In the genomic region with DNA sequence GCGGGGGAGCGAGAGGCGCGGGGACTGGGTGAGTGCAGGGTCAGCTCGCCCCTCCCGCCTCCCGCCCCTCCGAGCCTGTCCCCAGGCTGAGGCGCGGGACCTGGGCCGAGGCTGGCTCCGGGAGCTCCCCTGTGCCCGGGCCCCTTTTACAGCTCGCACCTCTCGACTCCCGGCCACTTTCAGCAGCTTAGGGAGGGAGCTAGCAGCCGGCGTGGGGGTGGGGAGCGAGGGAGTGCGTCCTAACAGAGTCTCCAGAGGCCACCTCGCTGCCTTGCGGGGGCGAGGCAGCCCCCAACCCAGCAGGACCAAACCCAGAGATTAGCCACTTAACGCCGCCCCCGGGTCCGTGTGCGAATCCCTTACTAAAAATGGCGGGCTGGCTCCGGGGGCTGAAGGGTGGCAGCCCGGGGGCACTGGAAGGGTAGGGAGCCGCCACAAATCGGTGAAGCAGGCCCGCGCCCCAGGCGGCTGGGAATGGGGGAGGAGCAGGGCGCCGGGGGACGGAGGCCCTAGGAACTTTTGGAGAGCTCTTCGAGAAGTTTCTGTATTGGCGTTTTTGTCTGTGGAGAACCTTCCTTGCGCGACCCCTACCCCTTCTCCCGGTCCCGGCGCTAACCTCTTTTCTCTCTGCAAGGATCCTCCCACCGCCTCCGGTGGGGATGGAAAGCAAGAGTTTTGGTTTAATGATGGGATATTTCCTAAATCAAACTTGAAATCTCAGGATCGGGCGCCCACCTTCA, we compare ENCODE assay signal across 9 cellular contexts. TPM values are rescaled to one million over a fixed set of nuclear protein-coding genes. Genes with fewer than 3 reads are reported as not detected.
DNase-seq lines count a peak whose midpoint lies in the region; ATAC-seq and TF ChIP-seq lines count a peak whose summit lies in the region.
"Had no signal": no experiment of that assay in that cellular context is flagged by ENCODE, and none has a peak within 500 bp of the region (broad histone marks: within the 10 kb centered on the region; RNA-seq: fewer than 3 reads in every experiment).

No MANE protein-coding gene starts in this region.

- DNase-seq in Caco-2 (no peak), NB4 (ENCODE audit: low read depth) (no peak), fibroblast of lung (ENCODE audit: low read depth in 2 of 2) (no peak), prostate gland (ENCODE audit: low spot score) (peak; percentile 25), cerebellar cortex (ENCODE audit: low spot score) (no peak), HK-2 (ENCODE audit: unreplicated experiment) (no peak), OCI-M2 (lab: John Stamatoyannopoulos, UW; ENCODE audit: unreplicated experiment) (no peak)

- no peak for ATAC-seq in activated T-helper 17 cell treated with anti-CD3 and anti-CD28 coated beads, Interleukin-2, amount 50 U/mL, for 72 hours (replicated peaks)
- ATAC-seq: activated CD4-positive, CD25-positive, alpha-beta regulatory T cell treated with anti-CD3 and anti-CD28 coated beads, Interleukin-2, amount 50 U/mL, for 24 hours had no signal

- CTCF ChIA-PET in Caco-2 (lab: Charles Lee), result interaction anchor here (0.5 to 0.9 kb wide), 4 partner anchors 12 to 649 kb away, joined by 3 to 10 read pairs (median 4); no protein-coding TSS in a partner anchor

- H3K9ac ChIP-seq in fibroblast of lung (ENCODE audit: insufficient read depth, low read length), result no peak overlapping the region

- POLR2A ChIA-PET in Caco-2 (lab: Charles Lee), result interaction anchor here (0.6 kb wide), 1 partner anchor 362 kb away, joined by 3 read pairs; no protein-coding TSS in a partner anchor

- H3K36me3 ChIP-seq in Caco-2 (ENCODE audit: control insufficient read depth, insufficient read depth, low read length) (no peaks in the 10 kb centered on the region), fibroblast of lung (ENCODE audit: control insufficient read depth, insufficient read depth, low read length) (no peaks in the 10 kb centered on the region), prostate gland (peaks cover 0 to 6% of the 10 kb centered on the region in 2 donors)

- WGBS in prostate gland, result 6% methylated on average over 40 of the region's 50 CpGs

- H3K4me1 ChIP-seq in Caco-2, result 0 out of 2 replicates have a peak, but pooled peaks cover 5% of the 10 kb centered on the region
- H3K4me1 ChIP-seq in fibroblast of lung (ENCODE audit: control insufficient read depth, extremely low read depth, insufficient read depth, low read length), result no peaks in the 10 kb centered on the region
- no peaks in the 10 kb centered on the region for H3K4me1 ChIP-seq in prostate gland (replicated peaks)

- no peaks in the 10 kb centered on the region for H4K20me1 ChIP-seq in fibroblast of lung (ENCODE audit: control insufficient read depth, extremely low read depth, insufficient read depth, low read length)

- H3K27ac ChIP-seq in fibroblast of lung (ENCODE audit: insufficient read depth, low read length), result no peak overlapping the region
- H3K27ac ChIP-seq in prostate gland, result peak overlapping the region; percentile 97 to 98

- H3K4me3 ChIP-seq in Caco-2 (ENCODE audit: low read depth, low read length) (peak overlapping the region; percentile 83), NB4 (ENCODE audit: low read depth, low read length) (peak overlapping the region; percentile 64), fibroblast of lung (replicated peaks in 1 of 4; ENCODE audit: control extremely low read depth in 1 of 4, insufficient read depth in 1 of 4, low read depth in 3 of 4, low read length in 4 of 4) (peak overlapping the region in 2 of 4 experiments; percentile 22 to 51), prostate gland (peak overlapping the region; percentile 54 to 87)

- TF ChIP-seq POLR2A in NB4 (IDR thresholded peaks at IDR 0.05; ENCODE audit: extremely low read depth, insufficient read length) (no peak), prostate gland (IDR thresholded peaks at IDR 0.05) (no peak)

- H3K27me3 Mint-ChIP-seq in Caco-2 (ENCODE audit: insufficient read depth, unreplicated experiment), result no peaks in the 10 kb centered on the region
- peaks cover 47% of the 10 kb centered on the region for H3K27me3 Mint-ChIP-seq in activated T-helper 17 cell treated with anti-CD3 and anti-CD28 coated beads, Interleukin-2, amount 50 U/mL, for 72 hours

- H3K27me3 ChIP-seq in Caco-2 (replicated peaks; ENCODE audit: control insufficient read depth, insufficient read depth, low read length) (no peaks in the 10 kb centered on the region), fibroblast of lung (ENCODE audit: control insufficient read depth, insufficient read depth, low read length) (peaks cover 78% of the 10 kb centered on the region), prostate gland (replicated peaks; ENCODE audit: insufficient read depth) (no peaks in the 10 kb centered on the region)

- no peaks in the 10 kb centered on the region for H3K9me3 Mint-ChIP-seq in Caco-2 (ENCODE audit: unreplicated experiment)
- H3K9me3 Mint-ChIP-seq in activated T-helper 17 cell treated with anti-CD3 and anti-CD28 coated beads, Interleukin-2, amount 50 U/mL, for 72 hours, result no peaks in the 10 kb centered on the region

- H3K27ac Mint-ChIP-seq in Caco-2 (ENCODE audit: unreplicated experiment), result peak overlapping the region; percentile 72
- H3K27ac Mint-ChIP-seq in activated T-helper 17 cell treated with anti-CD3 and anti-CD28 coated beads, Interleukin-2, amount 50 U/mL, for 72 hours, result no peak overlapping the region

- H3K9me3 ChIP-seq in Caco-2, result no peaks in the 10 kb centered on the region
- H3K9me3 ChIP-seq in fibroblast of lung (ENCODE audit: control insufficient read depth, insufficient read depth, low read depth, low read length), result no peaks in the 10 kb centered on the region
- no peaks in the 10 kb centered on the region for H3K9me3 ChIP-seq in prostate gland

- no peak overlapping the region for H2AFZ ChIP-seq in fibroblast of lung (ENCODE audit: low read length)

- no peaks in the 10 kb centered on the region for H3K79me2 ChIP-seq in fibroblast of lung (ENCODE audit: control insufficient read depth, insufficient read depth, low read length)

- intact Hi-C loops in Caco-2 (cut with micrococcal nuclease; ENCODE audit: unreplicated experiment), result loop anchor here (5.0 to 10.0 kb wide), 6 partner anchors 340 to 968 kb away; no protein-coding TSS in a partner anchor
- intact Hi-C loops in prostate gland (cut with DNase I), result loop anchor here (10.0 kb wide), 1 partner anchor 372 kb away; no protein-coding TSS in a partner anchor

- peaks cover 48% of the 10 kb centered on the region for H3K36me3 Mint-ChIP-seq in Caco-2 (ENCODE audit: insufficient read depth, unreplicated experiment)
- H3K36me3 Mint-ChIP-seq in activated T-helper 17 cell treated with anti-CD3 and anti-CD28 coated beads, Interleukin-2, amount 50 U/mL, for 72 hours (ENCODE audit: low read depth), result peaks cover 6% of the 10 kb centered on the region

- TSS peak; percentile 25 for BruUV-seq in Caco-2 (replicated peaks; lab: Mats Ljungman, UMichigan)

- H3K4me2 ChIP-seq in fibroblast of lung (ENCODE audit: extremely low read depth, insufficient read depth, low read length), result peak overlapping the region; percentile 71

- TF ChIP-seq CTCF in Caco-2 (IDR thresholded peaks at IDR 0.05; ENCODE audit: insufficient read depth in 1 of 2, low read depth in 1 of 2, low read length in 1 of 2, severe bottlenecking in 1 of 2, unreplicated experiment in 1 of 2), result no peak
- TF ChIP-seq CTCF in NB4 (IDR thresholded peaks at IDR 0.05; ENCODE audit: low read depth, low read length), result no peak
- no peak for TF ChIP-seq CTCF in fibroblast of lung (conservative IDR thresholded peaks at IDR 0.05 in 1 of 2, IDR thresholded peaks at IDR 0.05 in 1 of 2; ENCODE audit: low read depth in 1 of 2, low read length in 2 of 2)
- TF ChIP-seq CTCF in prostate gland (IDR thresholded peaks at IDR 0.05), result no peak

- H3K4me3 Mint-ChIP-seq in Caco-2 (ENCODE audit: unreplicated experiment), result peak overlapping the region; percentile 85
- H3K4me3 Mint-ChIP-seq in activated T-helper 17 cell treated with anti-CD3 and anti-CD28 coated beads, Interleukin-2, amount 50 U/mL, for 72 hours, result no peak overlapping the region

- H3K4me1 Mint-ChIP-seq in Caco-2 (ENCODE audit: low read depth, unreplicated experiment), result peaks cover 7% of the 10 kb centered on the region
- peaks cover 9% of the 10 kb centered on the region for H3K4me1 Mint-ChIP-seq in activated T-helper 17 cell treated with anti-CD3 and anti-CD28 coated beads, Interleukin-2, amount 50 U/mL, for 72 hours

RNA-seq across cellular contexts. Expression of a gene that starts 0.6 kb away (rescaled TPM):
- total RNA-seq in Caco-2 (2022) (63.2 and 73.3 TPM in 2 replicates), fibroblast of lung (0.33 and 0.77 TPM in 2 replicates), prostate gland (10 to 100 TPM; 33.2 to 95.1 TPM)
- polyA plus RNA-seq in fibroblast of lung, result 0.11 and 0.22 TPM in 2 replicates
- polyA plus RNA-seq in fibroblast of lung (2012), result 0.39 and 0.71 TPM in 2 replicates
- not detected in 2 replicates for polyA minus RNA-seq in fibroblast of lung (ENCODE audit: low replicate concordance)
- not detected for total RNA-seq in activated T-helper 17 cell treated with anti-CD3 and anti-CD28 coated beads, Interleukin-2, amount 50 U/mL, for 72 hours

Comparison
In these comparisons a context has a peak if more than half of its experiments do, and no peak if none do; other contexts are left out.
1. RNA of a gene that starts 0.6 kb away (total RNA-seq): 33.2 to 95.1 TPM in prostate gland and 63.2 to 73.3 TPM in Caco-2; 0.33 to 0.77 TPM in fibroblast of lung and not detected in activated T-helper 17 cell treated with anti-CD3 and anti-CD28 coated beads, Interleukin-2, amount 50 U/mL, for 72 hours; every median in the first group is over 10 times any median in the second.